ENCODE assay signal across 1 cellular context in the genomic region with DNA sequence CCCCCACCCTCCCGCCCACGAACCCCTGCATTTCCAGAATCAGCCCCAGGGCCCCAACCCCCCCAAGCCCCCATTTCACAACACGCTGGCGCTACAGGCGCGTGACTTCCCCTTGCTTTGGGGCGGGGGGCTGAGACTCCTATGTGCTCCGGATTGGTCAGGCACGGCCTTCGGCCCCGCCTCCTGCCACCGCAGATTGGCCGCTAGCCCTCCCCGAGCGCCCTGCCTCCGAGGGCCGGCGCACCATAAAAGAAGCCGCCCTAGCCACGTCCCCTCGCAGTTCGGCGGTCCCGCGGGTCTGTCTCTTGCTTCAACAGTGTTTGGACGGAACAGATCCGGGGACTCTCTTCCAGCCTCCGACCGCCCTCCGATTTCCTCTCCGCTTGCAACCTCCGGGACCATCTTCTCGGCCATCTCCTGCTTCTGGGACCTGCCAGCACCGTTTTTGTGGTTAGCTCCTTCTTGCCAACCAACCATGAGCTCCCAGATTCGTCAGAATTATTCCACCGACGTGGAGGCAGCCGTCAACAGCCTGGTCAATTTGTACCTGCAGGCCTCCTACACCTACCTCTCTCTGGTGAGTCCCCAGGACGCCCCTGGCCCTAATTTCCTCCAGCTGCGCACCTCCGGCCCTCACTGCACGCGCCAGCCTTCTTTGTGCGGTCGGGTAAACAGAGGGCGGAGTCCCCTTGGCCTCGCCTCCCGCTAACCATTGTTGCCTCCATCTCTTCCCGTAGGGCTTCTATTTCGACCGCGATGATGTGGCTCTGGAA.
A peak's percentile ranks its signal among the peaks of the same experiment; 100 is the strongest.
TF ChIP-seq lines count a peak whose summit lies in the region.

Gene FTL (plus strand): TSS at position 277 of the 773 bp plus-strand sequence. CDS start 199 bp downstream, at position 476.

TF ChIP-seq in GM12878, 131 proteins besides CTCF, POLR2A, EP300 and RAD21 (continued from another document and continues in another):
- TF ChIP-seq, protein P1, sequence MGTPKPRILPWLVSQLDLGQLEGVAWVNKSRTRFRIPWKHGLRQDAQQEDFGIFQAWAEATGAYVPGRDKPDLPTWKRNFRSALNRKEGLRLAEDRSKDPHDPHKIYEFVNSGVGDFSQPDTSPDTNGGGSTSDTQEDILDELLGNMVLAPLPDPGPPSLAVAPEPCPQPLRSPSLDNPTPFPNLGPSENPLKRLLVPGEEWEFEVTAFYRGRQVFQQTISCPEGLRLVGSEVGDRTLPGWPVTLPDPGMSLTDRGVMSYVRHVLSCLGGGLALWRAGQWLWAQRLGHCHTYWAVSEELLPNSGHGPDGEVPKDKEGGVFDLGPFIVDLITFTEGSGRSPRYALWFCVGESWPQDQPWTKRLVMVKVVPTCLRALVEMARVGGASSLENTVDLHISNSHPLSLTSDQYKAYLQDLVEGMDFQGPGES (IDR thresholded peaks at IDR 0.05), result peak; percentile 18; the same call in 1 of the 2 replicates
- TF ChIP-seq ZNF687 (IDR thresholded peaks at IDR 0.05) (peak; percentile 99), HDGF (IDR thresholded peaks at IDR 0.05) (peak; percentile 77; the same call in 1 of the 2 replicates), HDAC2 (IDR thresholded peaks at IDR 0.05) (0 out of 2 replicates have a peak, but pooled peaks have one; percentile 57), RFX5 (IDR thresholded peaks at IDR 0.05; ENCODE audit: low read depth, low read length) (no peak), BHLHE40 (IDR thresholded peaks at IDR 0.05; ENCODE audit: borderline replicate concordance in 1 of 2, low read depth in 2 of 2, low read length in 1 of 2) (peak; percentile 79 to 93), POLR2AphosphoS2 (IDR thresholded peaks at IDR 0.05; ENCODE audit: low read depth, low read length) (peak; percentile 100), MLLT1 (IDR thresholded peaks at IDR 0.05) (peak; percentile 97), ZNF274 (IDR thresholded peaks at IDR 0.05; ENCODE audit: insufficient read depth, insufficient read length) (no peak), E2F8 (IDR thresholded peaks at IDR 0.05; ENCODE audit: low read depth, partially characterized antibody) (no peak), SMAD5 (IDR thresholded peaks at IDR 0.05; ENCODE audit: low read depth) (peak; percentile 99), USF1 (IDR thresholded peaks at IDR 0.05; ENCODE audit: borderline replicate concordance, extremely low read length, insufficient read depth, low read depth, low read length) (peak; percentile 57), BCL11A (IDR thresholded peaks at IDR 0.05; ENCODE audit: low read depth, low read length) (no peak), EGR1 (IDR thresholded peaks at IDR 0.05; ENCODE audit: borderline replicate concordance in 1 of 2, low read depth in 2 of 2, low read length in 2 of 2) (peak in 1 of 2 experiments; percentile 41; a peak in 1 of 3 replicates), TCF12 (IDR thresholded peaks at IDR 0.05; ENCODE audit: low read depth, low read length) (peak; percentile 75; the same call in 1 of the 2 replicates), SREBF1 (IDR thresholded peaks at IDR 0.05; ENCODE audit: low read length) (no peak), DPF2 (IDR thresholded peaks at IDR 0.05) (peak; percentile 74; the same call in 1 of the 2 replicates), MYB (IDR thresholded peaks at IDR 0.05; ENCODE audit: borderline replicate concordance, low read depth, low read length) (no peak), SIN3A (IDR thresholded peaks at IDR 0.05; ENCODE audit: low read depth, low read length) (peak; percentile 31; the same call in 1 of the 2 replicates), ZSCAN29 (IDR thresholded peaks at IDR 0.05) (no peak), JUND (IDR thresholded peaks at IDR 0.05; ENCODE audit: low read depth, low read length) (no peak; the same call in 1 of the 2 replicates), ZNF384 (IDR thresholded peaks at IDR 0.05; ENCODE audit: borderline replicate concordance, low read depth, low read length) (no peak), TCF7 (IDR thresholded peaks at IDR 0.05; ENCODE audit: borderline replicate concordance) (no peak; the same call in 1 of the 2 replicates), BACH1 (IDR thresholded peaks at IDR 0.05; ENCODE audit: borderline replicate concordance) (peak; percentile 91), WRNIP1 (IDR thresholded peaks at IDR 0.05; ENCODE audit: borderline replicate concordance, low read depth, low read length) (no peak), SP1 (IDR thresholded peaks at IDR 0.05; ENCODE audit: low read depth, low read length) (peak; percentile 94), ZNF207 (IDR thresholded peaks at IDR 0.05; ENCODE audit: borderline replicate concordance) (peak; percentile 92; the same call in 1 of the 2 replicates), JUNB (IDR thresholded peaks at IDR 0.05) (no peak), MXI1 (IDR thresholded peaks at IDR 0.05; ENCODE audit: low read depth, low read length) (peak; percentile 49; the same call in 1 of the 2 replicates), CBFB (IDR thresholded peaks at IDR 0.05; ENCODE audit: low read depth) (peak; percentile 95), ZNF217 (IDR thresholded peaks at IDR 0.05) (no peak)
- TF ChIP-seq, protein P2, sequence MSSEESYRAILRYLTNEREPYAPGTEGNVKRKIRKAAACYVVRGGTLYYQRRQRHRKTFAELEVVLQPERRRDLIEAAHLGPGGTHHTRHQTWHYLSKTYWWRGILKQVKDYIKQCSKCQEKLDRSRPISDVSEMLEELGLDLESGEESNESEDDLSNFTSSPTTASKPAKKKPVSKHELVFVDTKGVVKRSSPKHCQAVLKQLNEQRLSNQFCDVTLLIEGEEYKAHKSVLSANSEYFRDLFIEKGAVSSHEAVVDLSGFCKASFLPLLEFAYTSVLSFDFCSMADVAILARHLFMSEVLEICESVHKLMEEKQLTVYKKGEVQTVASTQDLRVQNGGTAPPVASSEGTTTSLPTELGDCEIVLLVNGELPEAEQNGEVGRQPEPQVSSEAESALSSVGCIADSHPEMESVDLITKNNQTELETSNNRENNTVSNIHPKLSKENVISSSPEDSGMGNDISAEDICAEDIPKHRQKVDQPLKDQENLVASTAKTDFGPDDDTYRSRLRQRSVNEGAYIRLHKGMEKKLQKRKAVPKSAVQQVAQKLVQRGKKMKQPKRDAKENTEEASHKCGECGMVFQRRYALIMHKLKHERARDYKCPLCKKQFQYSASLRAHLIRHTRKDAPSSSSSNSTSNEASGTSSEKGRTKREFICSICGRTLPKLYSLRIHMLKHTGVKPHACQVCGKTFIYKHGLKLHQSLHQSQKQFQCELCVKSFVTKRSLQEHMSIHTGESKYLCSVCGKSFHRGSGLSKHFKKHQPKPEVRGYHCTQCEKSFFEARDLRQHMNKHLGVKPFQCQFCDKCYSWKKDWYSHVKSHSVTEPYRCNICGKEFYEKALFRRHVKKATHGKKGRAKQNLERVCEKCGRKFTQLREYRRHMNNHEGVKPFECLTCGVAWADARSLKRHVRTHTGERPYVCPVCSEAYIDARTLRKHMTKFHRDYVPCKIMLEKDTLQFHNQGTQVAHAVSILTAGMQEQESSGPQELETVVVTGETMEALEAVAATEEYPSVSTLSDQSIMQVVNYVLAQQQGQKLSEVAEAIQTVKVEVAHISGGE (CRISPR knock-in tag; IDR thresholded peaks at IDR 0.05), result no peak
- TF ChIP-seq, protein P3, sequence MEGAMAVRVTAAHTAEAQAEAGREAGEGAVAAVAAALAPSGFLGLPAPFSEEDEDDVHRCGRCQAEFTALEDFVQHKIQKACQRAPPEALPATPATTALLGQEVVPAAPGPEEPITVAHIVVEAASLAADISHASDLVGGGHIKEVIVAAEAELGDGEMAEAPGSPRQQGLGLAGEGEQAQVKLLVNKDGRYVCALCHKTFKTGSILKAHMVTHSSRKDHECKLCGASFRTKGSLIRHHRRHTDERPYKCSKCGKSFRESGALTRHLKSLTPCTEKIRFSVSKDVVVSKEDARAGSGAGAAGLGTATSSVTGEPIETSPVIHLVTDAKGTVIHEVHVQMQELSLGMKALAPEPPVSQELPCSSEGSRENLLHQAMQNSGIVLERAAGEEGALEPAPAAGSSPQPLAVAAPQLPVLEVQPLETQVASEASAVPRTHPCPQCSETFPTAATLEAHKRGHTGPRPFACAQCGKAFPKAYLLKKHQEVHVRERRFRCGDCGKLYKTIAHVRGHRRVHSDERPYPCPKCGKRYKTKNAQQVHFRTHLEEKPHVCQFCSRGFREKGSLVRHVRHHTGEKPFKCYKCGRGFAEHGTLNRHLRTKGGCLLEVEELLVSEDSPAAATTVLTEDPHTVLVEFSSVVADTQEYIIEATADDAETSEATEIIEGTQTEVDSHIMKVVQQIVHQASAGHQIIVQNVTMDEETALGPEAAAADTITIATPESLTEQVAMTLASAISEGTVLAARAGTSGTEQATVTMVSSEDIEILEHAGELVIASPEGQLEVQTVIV (IDR thresholded peaks at IDR 0.05; ENCODE audit: borderline replicate concordance, partially characterized antibody), result no peak
- TF ChIP-seq, protein P4, sequence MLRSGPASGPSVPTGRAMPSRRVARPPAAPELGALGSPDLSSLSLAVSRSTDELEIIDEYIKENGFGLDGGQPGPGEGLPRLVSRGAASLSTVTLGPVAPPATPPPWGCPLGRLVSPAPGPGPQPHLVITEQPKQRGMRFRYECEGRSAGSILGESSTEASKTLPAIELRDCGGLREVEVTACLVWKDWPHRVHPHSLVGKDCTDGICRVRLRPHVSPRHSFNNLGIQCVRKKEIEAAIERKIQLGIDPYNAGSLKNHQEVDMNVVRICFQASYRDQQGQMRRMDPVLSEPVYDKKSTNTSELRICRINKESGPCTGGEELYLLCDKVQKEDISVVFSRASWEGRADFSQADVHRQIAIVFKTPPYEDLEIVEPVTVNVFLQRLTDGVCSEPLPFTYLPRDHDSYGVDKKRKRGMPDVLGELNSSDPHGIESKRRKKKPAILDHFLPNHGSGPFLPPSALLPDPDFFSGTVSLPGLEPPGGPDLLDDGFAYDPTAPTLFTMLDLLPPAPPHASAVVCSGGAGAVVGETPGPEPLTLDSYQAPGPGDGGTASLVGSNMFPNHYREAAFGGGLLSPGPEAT (IDR thresholded peaks at IDR 0.05; ENCODE audit: low read depth), result peak; percentile 46; the same call in 1 of the 2 replicates
